9 cellular contexts compared by ENCODE assay signal in genomic region chr18:79855147-79855910, GRCh38. TPM values are rescaled to one million over a fixed set of nuclear protein-coding genes. Genes with fewer than 3 reads are reported as not detected.
DNase-seq lines count a peak whose midpoint lies in the region; ATAC-seq and TF ChIP-seq lines count a peak whose summit lies in the region.
"Had no signal": no experiment of that assay in that cellular context is flagged by ENCODE, and none has a peak within 500 bp of the region (broad histone marks: within the 10 kb centered on the region; RNA-seq: fewer than 3 reads in every experiment).

No MANE protein-coding gene starts in this region.

- H2AFZ ChIP-seq in MM.1S (ENCODE audit: low read length) = no peak overlapping the region
- H2AFZ ChIP-seq in hepatocyte = no peak overlapping the region

- H3K9me3 ChIP-seq in MM.1S (replicated peaks; ENCODE audit: insufficient read depth, low read length) (no peaks in the 10 kb centered on the region), hepatocyte (ENCODE audit: low read depth) (no peaks in the 10 kb centered on the region)

- H3K4me3 ChIP-seq in MM.1S (ENCODE audit: low read length) (no peak overlapping the region), hepatocyte (no peak overlapping the region)

- H3K9me2 ChIP-seq in MM.1S (replicated peaks; ENCODE audit: insufficient read depth, low read length) = no peaks in the 10 kb centered on the region
- H3K9me2 ChIP-seq in hepatocyte (replicated peaks; ENCODE audit: insufficient read depth) = no peaks in the 10 kb centered on the region

- no peaks in the 10 kb centered on the region for H3K4me1 ChIP-seq in MM.1S (ENCODE audit: low read length)
- peaks cover 6% of the 10 kb centered on the region for H3K4me1 ChIP-seq in hepatocyte (ENCODE audit: insufficient read depth)

- DNase-seq in NAMALWA (ENCODE audit: low spot score) (peak; percentile 53), posterior vena cava (ENCODE audit: low spot score) (peak; percentile 60), MM.1S (no peak), hepatocyte (ENCODE audit: low spot score) (no peak), OCI-M1 (lab: John Stamatoyannopoulos, UW) (no peak)
- DNase-seq: erythroblast had no signal

- no peaks in the 10 kb centered on the region for H3F3A ChIP-seq in MM.1S (ENCODE audit: insufficient read depth, low read length)

- H3K4me2 ChIP-seq in MM.1S (ENCODE audit: low read depth, low read length) = no peak overlapping the region
- H3K4me2 ChIP-seq in hepatocyte = no peak overlapping the region

- WGBS in hepatocyte (ENCODE audit: low lambda C conversion rate, missing lambda C conversion rate) = 81% methylated on average over 17 of the region's 17 CpGs

- H3K79me2 ChIP-seq in MM.1S (ENCODE audit: low read length) (no peaks in the 10 kb centered on the region), hepatocyte (no peaks in the 10 kb centered on the region)

- no peak overlapping the region for H3K27ac ChIP-seq in MM.1S (ENCODE audit: low read length)
- H3K27ac ChIP-seq in hepatocyte = no peak overlapping the region

- ATAC-seq in GM18868 (IDR thresholded peaks at IDR 0.05; ENCODE audit: unreplicated experiment) (peak; percentile 90), HG02588 (IDR thresholded peaks at IDR 0.05; ENCODE audit: unreplicated experiment) (peak; percentile 53)

- H3K36me3 ChIP-seq in MM.1S (replicated peaks; ENCODE audit: insufficient read depth, low read length) (no peaks in the 10 kb centered on the region), hepatocyte (replicated peaks; ENCODE audit: insufficient read depth, low read depth) (no peaks in the 10 kb centered on the region)

- TF ChIP-seq CTCF in MM.1S (IDR thresholded peaks at IDR 0.05; ENCODE audit: low read length) (no peak), hepatocyte (IDR thresholded peaks at IDR 0.05; ENCODE audit: poor library complexity) (no peak)

- intact Hi-C loops in posterior vena cava (cut with DNase I) = no loop called here

- H3K9ac ChIP-seq in MM.1S (ENCODE audit: low read length) = no peak overlapping the region

- no peaks in the 10 kb centered on the region; the same call in 1 of the 2 replicates for H3K27me3 ChIP-seq in MM.1S (replicated peaks; ENCODE audit: insufficient read depth, low read length)
- no peaks in the 10 kb centered on the region for H3K27me3 ChIP-seq in hepatocyte

- no peaks in the 10 kb centered on the region for H4K20me1 ChIP-seq in MM.1S (ENCODE audit: insufficient read depth, low read length)
- no peaks in the 10 kb centered on the region for H4K20me1 ChIP-seq in hepatocyte (ENCODE audit: insufficient read depth, poor library complexity, severe bottlenecking)

RNA-seq across cellular contexts. Expression of gene KCNG2, which starts 57.6 kb away (rescaled TPM):
- under 1 TPM; 0.38 to 0.56 TPM for total RNA-seq in posterior vena cava
- not detected in 2 replicates for total RNA-seq in hepatocyte
- polyA plus RNA-seq in hepatocyte = 0.81 TPM in 1 of 2 replicates, not detected in the other
- total RNA-seq: T-helper 1 cell treated with Interleukin-12 subunit alpha and Interleukin-12 subunit beta and Interleukin-4 antibody, amounts not matched to agents 30 ng/mL and 1 ng/mL, for 36 hours had no signal

Comparison
In these comparisons a context has a peak if more than half of its experiments do, and no peak if none do; other contexts are left out.
1. DNase-seq: peak in NAMALWA (single experiment) and posterior vena cava (single experiment); none in MM.1S (single experiment), hepatocyte (single experiment) and OCI-M1 (single experiment).